ENCODE assay signal across 3 cellular contexts in genomic region chr7:112190120-112190519, GRCh38.
A peak's percentile ranks its signal among the peaks of the same experiment; 100 is the strongest.
TF ChIP-seq lines count a peak whose summit lies in the region.

No MANE protein-coding gene starts in this region.

TF ChIP-seq in HEK293, 187 proteins besides CTCF, POLR2A, EP300 and RAD21:
- peak; percentile 75; the same call in 1 of the 2 replicates for TF ChIP-seq ZNF239 (tag by site-specific recombination; IDR thresholded peaks at IDR 0.05)
- no peak for TF ChIP-seq PRDM4 (tag by site-specific recombination; IDR thresholded peaks at IDR 0.05)

TF ChIP-seq in WTC11, 78 proteins besides CTCF, POLR2A, EP300 and RAD21 (continues in another document):
- TF ChIP-seq, protein P1, sequence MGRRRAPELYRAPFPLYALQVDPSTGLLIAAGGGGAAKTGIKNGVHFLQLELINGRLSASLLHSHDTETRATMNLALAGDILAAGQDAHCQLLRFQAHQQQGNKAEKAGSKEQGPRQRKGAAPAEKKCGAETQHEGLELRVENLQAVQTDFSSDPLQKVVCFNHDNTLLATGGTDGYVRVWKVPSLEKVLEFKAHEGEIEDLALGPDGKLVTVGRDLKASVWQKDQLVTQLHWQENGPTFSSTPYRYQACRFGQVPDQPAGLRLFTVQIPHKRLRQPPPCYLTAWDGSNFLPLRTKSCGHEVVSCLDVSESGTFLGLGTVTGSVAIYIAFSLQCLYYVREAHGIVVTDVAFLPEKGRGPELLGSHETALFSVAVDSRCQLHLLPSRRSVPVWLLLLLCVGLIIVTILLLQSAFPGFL (CRISPR knock-in tag; IDR thresholded peaks at IDR 0.05; ENCODE audit: borderline replicate concordance), result no peak
- no peak for TF ChIP-seq NR3C1 (CRISPR knock-in tag; conservative IDR thresholded peaks at IDR 0.05; ENCODE audit: low read depth)
- TF ChIP-seq SMAD3 (CRISPR knock-in tag; IDR thresholded peaks at IDR 0.05; ENCODE audit: borderline replicate concordance), result no peak
- TF ChIP-seq, protein P2, sequence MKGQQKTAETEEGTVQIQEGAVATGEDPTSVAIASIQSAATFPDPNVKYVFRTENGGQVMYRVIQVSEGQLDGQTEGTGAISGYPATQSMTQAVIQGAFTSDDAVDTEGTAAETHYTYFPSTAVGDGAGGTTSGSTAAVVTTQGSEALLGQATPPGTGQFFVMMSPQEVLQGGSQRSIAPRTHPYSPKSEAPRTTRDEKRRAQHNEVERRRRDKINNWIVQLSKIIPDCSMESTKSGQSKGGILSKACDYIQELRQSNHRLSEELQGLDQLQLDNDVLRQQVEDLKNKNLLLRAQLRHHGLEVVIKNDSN (CRISPR knock-in tag; IDR thresholded peaks at IDR 0.05), result no peak
- TF ChIP-seq OVOL2 (CRISPR knock-in tag; IDR thresholded peaks at IDR 0.05; ENCODE audit: borderline replicate concordance), result no peak
- TF ChIP-seq NFYB (CRISPR knock-in tag; conservative IDR thresholded peaks at IDR 0.05; ENCODE audit: low read depth), result no peak
- no peak for TF ChIP-seq ZNF317 (CRISPR knock-in tag; IDR thresholded peaks at IDR 0.05; ENCODE audit: borderline replicate concordance, low read depth)
- no peak for TF ChIP-seq CDX4 (CRISPR knock-in tag; IDR thresholded peaks at IDR 0.05; ENCODE audit: borderline replicate concordance)
- no peak for TF ChIP-seq ZNF138 (CRISPR knock-in tag; conservative IDR thresholded peaks at IDR 0.05)
- TF ChIP-seq TP53 (CRISPR knock-in tag; IDR thresholded peaks at IDR 0.05), result no peak
- TF ChIP-seq, protein P3, sequence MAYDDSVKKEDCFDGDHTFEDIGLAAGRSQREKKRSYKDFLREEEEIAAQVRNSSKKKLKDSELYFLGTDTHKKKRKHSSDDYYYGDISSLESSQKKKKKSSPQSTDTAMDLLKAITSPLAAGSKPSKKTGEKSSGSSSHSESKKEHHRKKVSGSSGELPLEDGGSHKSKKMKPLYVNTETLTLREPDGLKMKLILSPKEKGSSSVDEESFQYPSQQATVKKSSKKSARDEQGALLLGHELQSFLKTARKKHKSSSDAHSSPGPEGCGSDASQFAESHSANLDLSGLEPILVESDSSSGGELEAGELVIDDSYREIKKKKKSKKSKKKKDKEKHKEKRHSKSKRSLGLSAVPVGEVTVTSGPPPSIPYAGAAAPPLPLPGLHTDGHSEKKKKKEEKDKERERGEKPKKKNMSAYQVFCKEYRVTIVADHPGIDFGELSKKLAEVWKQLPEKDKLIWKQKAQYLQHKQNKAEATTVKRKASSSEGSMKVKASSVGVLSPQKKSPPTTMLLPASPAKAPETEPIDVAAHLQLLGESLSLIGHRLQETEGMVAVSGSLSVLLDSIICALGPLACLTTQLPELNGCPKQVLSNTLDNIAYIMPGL (CRISPR knock-in tag; IDR thresholded peaks at IDR 0.05), result no peak
- TF ChIP-seq, protein P4, sequence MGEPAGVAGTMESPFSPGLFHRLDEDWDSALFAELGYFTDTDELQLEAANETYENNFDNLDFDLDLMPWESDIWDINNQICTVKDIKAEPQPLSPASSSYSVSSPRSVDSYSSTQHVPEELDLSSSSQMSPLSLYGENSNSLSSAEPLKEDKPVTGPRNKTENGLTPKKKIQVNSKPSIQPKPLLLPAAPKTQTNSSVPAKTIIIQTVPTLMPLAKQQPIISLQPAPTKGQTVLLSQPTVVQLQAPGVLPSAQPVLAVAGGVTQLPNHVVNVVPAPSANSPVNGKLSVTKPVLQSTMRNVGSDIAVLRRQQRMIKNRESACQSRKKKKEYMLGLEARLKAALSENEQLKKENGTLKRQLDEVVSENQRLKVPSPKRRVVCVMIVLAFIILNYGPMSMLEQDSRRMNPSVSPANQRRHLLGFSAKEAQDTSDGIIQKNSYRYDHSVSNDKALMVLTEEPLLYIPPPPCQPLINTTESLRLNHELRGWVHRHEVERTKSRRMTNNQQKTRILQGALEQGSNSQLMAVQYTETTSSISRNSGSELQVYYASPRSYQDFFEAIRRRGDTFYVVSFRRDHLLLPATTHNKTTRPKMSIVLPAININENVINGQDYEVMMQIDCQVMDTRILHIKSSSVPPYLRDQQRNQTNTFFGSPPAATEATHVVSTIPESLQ (CRISPR knock-in tag; IDR thresholded peaks at IDR 0.05), result no peak
- TF ChIP-seq, protein P5, sequence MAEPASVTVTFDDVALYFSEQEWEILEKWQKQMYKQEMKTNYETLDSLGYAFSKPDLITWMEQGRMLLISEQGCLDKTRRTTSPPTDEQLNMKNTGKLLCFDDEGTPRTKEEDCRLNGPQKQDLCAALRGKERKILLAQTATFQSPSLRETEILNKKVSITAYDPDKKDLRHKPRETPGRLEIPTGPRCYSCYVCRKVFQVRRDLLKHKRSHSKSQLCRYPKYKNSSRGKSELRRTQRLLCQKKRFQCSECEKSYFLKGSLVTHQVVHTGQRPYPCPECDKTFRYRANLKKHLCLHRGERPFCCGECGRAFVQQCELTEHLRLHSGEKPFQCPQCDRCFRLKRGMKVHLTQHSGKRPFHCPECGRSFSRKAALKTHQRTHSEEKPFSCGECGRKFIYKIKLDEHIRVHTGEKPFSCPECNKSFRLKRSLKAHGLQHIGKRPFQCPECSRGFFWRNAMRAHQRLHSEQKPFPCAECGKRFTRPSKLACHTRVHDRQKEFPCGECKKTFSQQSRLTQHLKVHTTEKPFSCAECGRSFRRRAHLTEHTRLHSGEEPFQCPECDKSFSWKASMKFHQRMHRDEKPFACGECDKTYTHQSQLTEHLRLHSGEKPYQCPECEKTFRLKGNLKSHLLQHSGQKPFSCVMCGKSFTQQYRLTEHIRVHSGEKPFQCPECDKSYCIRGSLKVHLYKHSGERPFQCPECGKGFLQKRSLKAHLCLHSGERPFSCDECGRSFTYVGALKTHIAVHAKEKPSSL (CRISPR knock-in tag; conservative IDR thresholded peaks at IDR 0.05), result no peak
- TF ChIP-seq E2F4 (CRISPR knock-in tag; IDR thresholded peaks at IDR 0.05; ENCODE audit: borderline replicate concordance, low read depth), result no peak
- no peak for TF ChIP-seq IRF2 (CRISPR knock-in tag; IDR thresholded peaks at IDR 0.05; ENCODE audit: borderline replicate concordance, low read depth)
- no peak for TF ChIP-seq MYBL2 (CRISPR knock-in tag; IDR thresholded peaks at IDR 0.05)

TF ChIP-seq in H1, 55 proteins besides CTCF, POLR2A, EP300 and RAD21:
- TF ChIP-seq SP1 (IDR thresholded peaks at IDR 0.05; ENCODE audit: low read depth, low read length), result no peak
- TF ChIP-seq CHD1 (IDR thresholded peaks at IDR 0.05; ENCODE audit: low read depth, low read length), result no peak
- no peak for TF ChIP-seq BCL11A (IDR thresholded peaks at IDR 0.05; ENCODE audit: low read depth in 2 of 2, low read length in 2 of 2)
- TF ChIP-seq SP4 (IDR thresholded peaks at IDR 0.05; ENCODE audit: low read length), result no peak
- no peak for TF ChIP-seq GABPA (IDR thresholded peaks at IDR 0.05; ENCODE audit: borderline replicate concordance, insufficient read depth, low read length)
- no peak for TF ChIP-seq SAP30 (IDR thresholded peaks at IDR 0.05; ENCODE audit: insufficient read depth, insufficient replicate concordance, low read length)
TF ChIP-seq in H1: peak in this region for 0.
